ENCODE assay signal across 19 cellular contexts in the genomic region with DNA sequence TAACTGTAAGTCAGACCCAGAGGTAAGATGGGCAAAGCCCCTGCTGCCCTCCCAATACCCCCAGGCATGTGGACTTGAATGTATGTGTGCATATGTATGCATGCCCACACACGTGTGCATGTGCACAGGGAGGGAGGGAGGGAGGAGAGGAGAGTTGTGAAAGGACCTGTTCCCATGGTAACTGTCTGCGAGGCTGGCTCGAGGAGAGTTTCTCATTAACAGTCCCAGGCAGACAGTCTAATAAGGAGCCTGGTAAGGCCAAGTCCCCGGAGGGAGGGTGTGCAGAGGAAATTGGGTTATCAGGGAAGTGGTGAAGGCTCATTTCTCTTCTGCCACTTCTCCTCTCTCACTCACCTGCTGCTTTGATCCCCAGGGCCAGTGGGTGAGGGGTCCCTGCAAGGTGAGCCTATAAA.
DNase-seq lines count a peak whose midpoint lies in the region; ATAC-seq, FAIRE-seq and TF ChIP-seq lines count a peak whose summit lies in the region.
"Had no signal": no experiment of that assay in that cellular context is flagged by ENCODE, and none has a peak within 500 bp of the region (broad histone marks: within the 10 kb centered on the region; RNA-seq: fewer than 3 reads in every experiment).

No MANE protein-coding gene starts in this region.

- H3K27me3 ChIP-seq in bronchial epithelial cell (ENCODE audit: control insufficient read depth, insufficient read depth, low read length) = peaks cover 2% of the 10 kb centered on the region
- H3K27me3 ChIP-seq: neural progenitor cell, uterus had no signal

- DNase-seq in NCI-H1417 (lab: John Stamatoyannopoulos, UW) (peak; percentile 18 to 59 (median 40)), NCI-H1417 treated with DMSO at 0.1 percent for 48 hours (lab: John Stamatoyannopoulos, UW) (no peak), NCI-H1436 treated with DMSO at 0.1 percent for 48 hours (lab: John Stamatoyannopoulos, UW) (peak; percentile 64), bronchial epithelial cell (ENCODE audit: low read depth) (peak; percentile 5), renal cortical epithelial cell (ENCODE audit: low read depth) (peak; percentile 26), NCI-H1092 treated with DMSO at 0.1 percent for 48 hours (lab: John Stamatoyannopoulos, UW) (no peak)
- DNase-seq: activated CD4-positive, alpha-beta T cell treated with anti-CD3 and anti-CD28 coated beads for 36 hours; CD4-positive, CD25-positive, alpha-beta regulatory T cell; left ventricle myocardium superior; mucosa of descending colon; NCI-H1092; NCI-H446; uterus had no signal

- H3K36me3 ChIP-seq in bronchial epithelial cell (ENCODE audit: control insufficient read depth, insufficient read depth, low read length) = no peaks in the 10 kb centered on the region
- H3K36me3 ChIP-seq: neural progenitor cell, uterus had no signal

- TF ChIP-seq CTCF in bronchial epithelial cell (IDR thresholded peaks at IDR 0.05; ENCODE audit: insufficient read depth, low read length, severe bottlenecking) = no peak

- H3K4me3 ChIP-seq in bronchial epithelial cell (ENCODE audit: low read depth, low read length) = no peak overlapping the region
- H3K4me3 ChIP-seq: A549, mucosa of descending colon, neural progenitor cell, uterus had no signal

- no peak for ATAC-seq in GM19328 (IDR thresholded peaks at IDR 0.05; ENCODE audit: unreplicated experiment)
- ATAC-seq in HG02981 (IDR thresholded peaks at IDR 0.05; ENCODE audit: unreplicated experiment) = no peak
- ATAC-seq: A549; activated CD4-positive, alpha-beta T cell treated with anti-CD3 and anti-CD28 coated beads for 36 hours; activated T-helper 17 cell treated with anti-CD3 and anti-CD28 coated beads, Interleukin-2, amount 50 U/mL, for 72 hours; left ventricle myocardium superior; mucosa of descending colon had no signal

- FAIRE-seq in bronchial epithelial cell (lab: Jason Lieb, UNC) = no peak
- FAIRE-seq: A549, TTC549 had no signal

Comparison
In these comparisons a context has a peak if more than half of its experiments do, and no peak if none do; other contexts are left out.
1. DNase-seq: peak in NCI-H1417 (3 of 3), NCI-H1436 treated with DMSO at 0.1 percent for 48 hours (single experiment), bronchial epithelial cell (single experiment) and renal cortical epithelial cell (single experiment); none in NCI-H1417 treated with DMSO at 0.1 percent for 48 hours (single experiment) and NCI-H1092 treated with DMSO at 0.1 percent for 48 hours (single experiment).